In genomic region chr4:2817701-2818350, GRCh38 we compare ENCODE assay signal across 8 cellular contexts. TPM values are rescaled to one million over a fixed set of nuclear protein-coding genes. Genes with fewer than 3 reads are reported as not detected.
DNase-seq lines count a peak whose midpoint lies in the region; ATAC-seq, FAIRE-seq and TF ChIP-seq lines count a peak whose summit lies in the region.

No MANE protein-coding gene starts in this region.

- peaks cover 16% of the 10 kb centered on the region for H3K36me3 ChIP-seq in endodermal cell (ENCODE audit: control insufficient read depth, insufficient read depth, low read length)

- H3K4me3 Mint-ChIP-seq in endodermal cell: peak overlapping the region; percentile 59
- H3K4me3 Mint-ChIP-seq in naive thymus-derived CD8-positive, alpha-beta T cell: peak overlapping the region; percentile 76 to 93 (median 88)

- H3K4me1 Mint-ChIP-seq in endodermal cell: peaks cover 4% of the 10 kb centered on the region
- H3K4me1 Mint-ChIP-seq in naive thymus-derived CD8-positive, alpha-beta T cell: peaks cover 41 to 68% (median 65%) of the 10 kb centered on the region in 4 donors

- 15 to 60% methylated on average over 9 to 65 of the region's 65 CpGs for WGBS in endodermal cell (ENCODE audit: insufficient coverage in 1 of 2, insufficient read length in 1 of 2), 2 experiments

- ATAC-seq in naive thymus-derived CD8-positive, alpha-beta T cell: peak; percentile 45 to 63
- ATAC-seq in HG03108 (IDR thresholded peaks at IDR 0.05; ENCODE audit: unreplicated experiment): no peak

- H3K4me3 ChIP-seq in endodermal cell (ENCODE audit: low read length): no peak overlapping the region

- H3K36me3 Mint-ChIP-seq in endodermal cell (ENCODE audit: low read depth): peaks cover 8% of the 10 kb centered on the region
- H3K36me3 Mint-ChIP-seq in naive thymus-derived CD8-positive, alpha-beta T cell: peaks cover 0 to 13% (median 0%) of the 10 kb centered on the region in 3 donors

- POLR2A ChIA-PET in naive thymus-derived CD8-positive, alpha-beta T cell (lab: Charles Lee): interaction anchor here (0.7 to 3.1 kb wide), 9 partner anchors 8 to 144 kb away, joined by 3 to 17 read pairs (median 3); partner anchors contain the start of gene ADD1

- no peak overlapping the region for H3K27ac Mint-ChIP-seq in endodermal cell
- peak overlapping the region in 6 of 10 donors; percentile 52 to 99 (median 90) for H3K27ac Mint-ChIP-seq in naive thymus-derived CD8-positive, alpha-beta T cell

- peak overlapping the region; percentile 64 for H3K9ac ChIP-seq in endodermal cell (ENCODE audit: extremely low read depth, low read length, poor library complexity, severe bottlenecking)

- H3K27me3 Mint-ChIP-seq in endodermal cell (ENCODE audit: insufficient read depth): peaks cover 7% of the 10 kb centered on the region
- H3K27me3 Mint-ChIP-seq in naive thymus-derived CD8-positive, alpha-beta T cell: no peaks in the 10 kb centered on the region

- H3K9me3 Mint-ChIP-seq in endodermal cell: peaks cover 5% of the 10 kb centered on the region
- H3K9me3 Mint-ChIP-seq in naive thymus-derived CD8-positive, alpha-beta T cell: no peaks in the 10 kb centered on the region

- H3K27me3 ChIP-seq in endodermal cell (ENCODE audit: control insufficient read depth, insufficient read depth, low read length, poor library complexity, severe bottlenecking): no peaks in the 10 kb centered on the region

- H3K27ac ChIP-seq in endodermal cell (ENCODE audit: low read depth, low read length): no peak overlapping the region

- no peak for FAIRE-seq in HTR-8/SVneo (lab: Jason Lieb, UNC)

- TF ChIP-seq CTCF in endodermal cell (conservative IDR thresholded peaks at IDR 0.05): no peak

- no peaks in the 10 kb centered on the region for H3K4me1 ChIP-seq in endodermal cell (ENCODE audit: control insufficient read depth, insufficient read depth, low read length)

- H3K9me3 ChIP-seq in endodermal cell (ENCODE audit: control insufficient read depth, low read length): no peaks in the 10 kb centered on the region

- DNase-seq in activated effector memory CD4-positive, alpha-beta T cell treated with anti-CD3 and anti-CD28 coated beads, Interleukin-2, amount 50 U/mL, for 16 hours: peak; percentile 78
- no peak for DNase-seq in activated effector memory CD4-positive, alpha-beta T cell treated with Interleukin-2 at 50 U/mL for 16 hours
- peak; percentile 31 for DNase-seq in RPMI8226
- peak; percentile 88 for DNase-seq in endodermal cell
- DNase-seq in naive thymus-derived CD8-positive, alpha-beta T cell: peak in 2 of 10 donors; percentile 35 to 38
- no peak for DNase-seq in foreskin melanocyte
- DNase-seq in HTR-8/SVneo (ENCODE audit: insufficient read length, low spot score): no peak

RNA-seq across cellular contexts. Expression of gene SH3BP2, which starts 24.9 kb away (rescaled TPM):
- 10 to 100 TPM; 40.5 to 43.8 TPM for total RNA-seq in endodermal cell
- 28.2 TPM for polyA plus RNA-seq in endodermal cell (2013, experiment 1 of 2)
- polyA plus RNA-seq in endodermal cell (2013, experiment 2 of 2): 21.3 TPM
- 10 to 100 TPM; 27.8 to 28.3 TPM for total RNA-seq in naive thymus-derived CD8-positive, alpha-beta T cell
- polyA plus RNA-seq in naive thymus-derived CD8-positive, alpha-beta T cell: 10 to 100 TPM in 1 of 3 donors, 1 to 10 TPM in 2; 4.8 to 10.8 (median 5.4) TPM

RNA-seq across cellular contexts. Expression of gene ADD1, which starts 25.8 kb away (rescaled TPM):
- total RNA-seq in endodermal cell: 100 to 1,000 TPM; 231 to 257 TPM
- 244 TPM for polyA plus RNA-seq in endodermal cell (2013, experiment 1 of 2)
- polyA plus RNA-seq in endodermal cell (2013, experiment 2 of 2): 230 TPM
- total RNA-seq in naive thymus-derived CD8-positive, alpha-beta T cell: 100 to 1,000 TPM; 302 to 309 TPM
- polyA plus RNA-seq in naive thymus-derived CD8-positive, alpha-beta T cell: 100 to 1,000 TPM; 129 to 151 (median 150) TPM

Comparison
In these comparisons a context has a peak if more than half of its experiments do, and no peak if none do; other contexts are left out.
1. DNase-seq: peak in activated effector memory CD4-positive, alpha-beta T cell treated with anti-CD3 and anti-CD28 coated beads, Interleukin-2, amount 50 U/mL, for 16 hours (single experiment), RPMI8226 (single experiment) and endodermal cell (single experiment); none in activated effector memory CD4-positive, alpha-beta T cell treated with Interleukin-2 at 50 U/mL for 16 hours (single experiment), foreskin melanocyte (single experiment) and HTR-8/SVneo (single experiment).